In genomic region chr14:22824711-22825359, GRCh38 we compare ENCODE assay signal across 1 cellular context.
TF ChIP-seq lines count a peak whose summit lies in the region.

No MANE protein-coding gene starts in this region.

TF ChIP-seq in GM12878, 131 proteins besides CTCF, POLR2A, EP300 and RAD21 (continued from another document):
- TF ChIP-seq RUNX3 (IDR thresholded peaks at IDR 0.05; ENCODE audit: low read length): peak; percentile 75
- TF ChIP-seq IKZF1 (conservative IDR thresholded peaks at IDR 0.05): peak; percentile 23
- no peak for TF ChIP-seq NBN (IDR thresholded peaks at IDR 0.05)
- TF ChIP-seq RBBP5 (conservative IDR thresholded peaks at IDR 0.05): no peak
- peak; percentile 59; the same call in 1 of the 2 replicates for TF ChIP-seq CBFB (IDR thresholded peaks at IDR 0.05; ENCODE audit: low read depth)
- TF ChIP-seq PAX5 (IDR thresholded peaks at IDR 0.05; ENCODE audit: borderline replicate concordance, low read depth, low read length): no peak
- TF ChIP-seq BRCA1 (IDR thresholded peaks at IDR 0.05; ENCODE audit: low read depth, low read length): no peak
- TF ChIP-seq, protein P1, sequence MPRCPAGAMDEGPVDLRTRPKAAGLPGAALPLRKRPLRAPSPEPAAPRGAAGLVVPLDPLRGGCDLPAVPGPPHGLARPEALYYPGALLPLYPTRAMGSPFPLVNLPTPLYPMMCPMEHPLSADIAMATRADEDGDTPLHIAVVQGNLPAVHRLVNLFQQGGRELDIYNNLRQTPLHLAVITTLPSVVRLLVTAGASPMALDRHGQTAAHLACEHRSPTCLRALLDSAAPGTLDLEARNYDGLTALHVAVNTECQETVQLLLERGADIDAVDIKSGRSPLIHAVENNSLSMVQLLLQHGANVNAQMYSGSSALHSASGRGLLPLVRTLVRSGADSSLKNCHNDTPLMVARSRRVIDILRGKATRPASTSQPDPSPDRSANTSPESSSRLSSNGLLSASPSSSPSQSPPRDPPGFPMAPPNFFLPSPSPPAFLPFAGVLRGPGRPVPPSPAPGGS (IDR thresholded peaks at IDR 0.05; ENCODE audit: borderline replicate concordance, insufficient read depth, low read depth, low read length, poor library complexity, severe bottlenecking): no peak
- TF ChIP-seq EGR1 (IDR thresholded peaks at IDR 0.05; ENCODE audit: borderline replicate concordance in 1 of 2, low read depth in 2 of 2, low read length in 2 of 2): no peak
- no peak for TF ChIP-seq LARP7 (IDR thresholded peaks at IDR 0.05)
- no peak for TF ChIP-seq TCF12 (IDR thresholded peaks at IDR 0.05; ENCODE audit: low read depth, low read length)
- TF ChIP-seq CHD2 (IDR thresholded peaks at IDR 0.05; ENCODE audit: borderline replicate concordance, low read depth, low read length): no peak
- TF ChIP-seq RELA (IDR thresholded peaks at IDR 0.05; ENCODE audit: borderline replicate concordance, partially characterized antibody): no peak
- TF ChIP-seq BACH1 (IDR thresholded peaks at IDR 0.05; ENCODE audit: borderline replicate concordance): no peak
- no peak for TF ChIP-seq ZSCAN29 (IDR thresholded peaks at IDR 0.05)
- TF ChIP-seq YY1 (IDR thresholded peaks at IDR 0.05; ENCODE audit: low read depth, low read length): no peak
- TF ChIP-seq FOXK2 (IDR thresholded peaks at IDR 0.05): no peak
- TF ChIP-seq IRF5 (IDR thresholded peaks at IDR 0.05; ENCODE audit: borderline replicate concordance): no peak
